10 cellular contexts compared by ENCODE assay signal in genomic region chr7:1055491-1056005, GRCh38. TPM values are rescaled to one million over a fixed set of nuclear protein-coding genes. Genes with fewer than 3 reads are reported as not detected.
DNase-seq lines count a peak whose midpoint lies in the region; ATAC-seq and TF ChIP-seq lines count a peak whose summit lies in the region.
"Had no signal": no experiment of that assay in that cellular context is flagged by ENCODE, and none has a peak within 500 bp of the region (broad histone marks: within the 10 kb centered on the region; RNA-seq: fewer than 3 reads in every experiment).

No MANE protein-coding gene starts in this region.

- H3K27ac Mint-ChIP-seq in brain (peak overlapping the region in 4 of 5 experiments; percentile 65 to 89 (median 66)), progenitor cell of endocrine pancreas (no peak overlapping the region)

- ATAC-seq in heart left ventricle (no peak), Right ventricle myocardium superior (ENCODE audit: poor library complexity) (no peak)

- H3K4me1 ChIP-seq in heart left ventricle, result peaks cover 4 to 75% (median 66%) of the 10 kb centered on the region in 12 donors
- H3K4me1 ChIP-seq in muscle layer of duodenum (ENCODE audit: control insufficient read depth in 1 of 2, insufficient read depth in 2 of 2, low read length in 2 of 2), result peaks cover 0 to 42% of the 10 kb centered on the region in 2 donors
- H3K4me1 ChIP-seq in vagina, result peaks cover 52% of the 10 kb centered on the region

- peaks cover 0 to 5% (median 0%) of the 10 kb centered on the region in 9 donors for H3K27me3 ChIP-seq in heart left ventricle
- H3K27me3 ChIP-seq in muscle layer of duodenum (ENCODE audit: low read depth, low read length), result no peaks in the 10 kb centered on the region
- no peaks in the 10 kb centered on the region for H3K27me3 ChIP-seq in vagina

- H3K27me3 Mint-ChIP-seq in brain, result peaks cover 3% of the 10 kb centered on the region
- no peaks in the 10 kb centered on the region for H3K27me3 Mint-ChIP-seq in progenitor cell of endocrine pancreas

- H3K36me3 ChIP-seq in heart left ventricle, result peaks cover 0 to 13% (median 0%) of the 10 kb centered on the region in 9 donors
- peaks cover 0 to 10% of the 10 kb centered on the region in 2 donors for H3K36me3 ChIP-seq in muscle layer of duodenum (ENCODE audit: control insufficient read depth in 1 of 2, insufficient read depth in 2 of 2, low read length in 2 of 2)
- no peaks in the 10 kb centered on the region for H3K36me3 ChIP-seq in vagina

- peaks cover 68% of the 10 kb centered on the region for H3K4me1 Mint-ChIP-seq in brain
- peaks cover 5% of the 10 kb centered on the region for H3K4me1 Mint-ChIP-seq in progenitor cell of endocrine pancreas (ENCODE audit: low read depth)

- DNase-seq in heart left ventricle, result peak in 1 of 5 donors; percentile 31
- no peak for DNase-seq in Right ventricle myocardium superior
- no peak for DNase-seq in vagina (ENCODE audit: extremely low spot score in 2 of 2)
- DNase-seq in 8988T, result no peak
- no peak for DNase-seq in NCI-H2107 (lab: John Stamatoyannopoulos, UW)
- no peak for DNase-seq in progenitor cell of endocrine pancreas (ENCODE audit: low spot score, unreplicated experiment)
- DNase-seq: kidney glomerular epithelial cell, SHP77 treated with DMSO at 0.1 percent for 48 hours had no signal

- H3K4me3 ChIP-seq in heart left ventricle (peak overlapping the region; percentile 0 to 57 (median 50)), muscle layer of duodenum (ENCODE audit: low read depth in 1 of 2, low read length in 2 of 2) (peak overlapping the region; percentile 12 to 60), vagina (peak overlapping the region; percentile 21 to 32)

- H3K27ac ChIP-seq in heart left ventricle, result peak overlapping the region; percentile 41 to 97 (median 85)
- peak overlapping the region; percentile 31 for H3K27ac ChIP-seq in muscle layer of duodenum (ENCODE audit: low read length)
- peak overlapping the region; percentile 57 for H3K27ac ChIP-seq in vagina

- intact Hi-C loops in heart left ventricle (cut with DNase I) (no loop called here), Right ventricle myocardium superior (cut with DNase I) (no loop called here), vagina (cut with DNase I) (no loop called here)

- peak overlapping the region in 1 of 5 experiments; percentile 53 for H3K4me3 Mint-ChIP-seq in brain
- H3K4me3 Mint-ChIP-seq in progenitor cell of endocrine pancreas (ENCODE audit: low read depth), result no peak overlapping the region

- 26 to 46% (median 30%) methylated on average over 9 to 18 of the region's 18 CpGs for WGBS in heart left ventricle, 4 donors

- H3K36me3 Mint-ChIP-seq in brain (no peaks in the 10 kb centered on the region), progenitor cell of endocrine pancreas (ENCODE audit: insufficient read depth) (no peaks in the 10 kb centered on the region)

- H3K9me3 Mint-ChIP-seq in brain (no peaks in the 10 kb centered on the region), progenitor cell of endocrine pancreas (ENCODE audit: low read depth) (no peaks in the 10 kb centered on the region)

- TF ChIP-seq CTCF in heart left ventricle (IDR thresholded peaks at IDR 0.05) (no peak), brain (conservative IDR thresholded peaks at IDR 0.05) (no peak), vagina (IDR thresholded peaks at IDR 0.05) (no peak), progenitor cell of endocrine pancreas (IDR thresholded peaks at IDR 0.05; ENCODE audit: unreplicated experiment) (no peak)

- TF ChIP-seq POLR2A in heart left ventricle (IDR thresholded peaks at IDR 0.05) (no peak), vagina (IDR thresholded peaks at IDR 0.05) (no peak)

- H3K9me3 ChIP-seq in heart left ventricle, result no peaks in the 10 kb centered on the region
- no peaks in the 10 kb centered on the region for H3K9me3 ChIP-seq in muscle layer of duodenum (ENCODE audit: control insufficient read depth in 1 of 2, low read length in 2 of 2)
- H3K9me3 ChIP-seq in vagina, result no peaks in the 10 kb centered on the region

RNA-seq across cellular contexts. Expression of gene GPR146, which starts 11.2 kb away (rescaled TPM):
- 10 to 100 TPM; 12.3 to 56.8 (median 25.2) TPM for total RNA-seq in heart left ventricle
- 10 to 100 TPM; 11.1 to 26.4 TPM for polyA plus RNA-seq in heart left ventricle
- total RNA-seq in Right ventricle myocardium superior, result 26.3 TPM
- 10.5 TPM for polyA plus RNA-seq in brain (ENCODE audit: insufficient read depth, low read depth, low replicate concordance)
- 36.1 TPM for total RNA-seq in vagina
- 1.6 and 1.9 TPM in 2 replicates for total RNA-seq in progenitor cell of endocrine pancreas

RNA-seq across cellular contexts. Expression of gene GPER1, which starts 32.4 kb away (rescaled TPM):
- 1 to 10 TPM; 1.4 to 8.8 (median 3.0) TPM for total RNA-seq in heart left ventricle
- polyA plus RNA-seq in heart left ventricle, result 1 to 10 TPM; 1.8 to 2.8 TPM
- 2.5 TPM for total RNA-seq in Right ventricle myocardium superior
- 10.9 TPM for polyA plus RNA-seq in brain (ENCODE audit: insufficient read depth, low read depth, low replicate concordance)
- total RNA-seq in vagina, result 8.3 TPM
- 0.50 and 0.64 TPM in 2 replicates for total RNA-seq in progenitor cell of endocrine pancreas

Comparison
In these comparisons a context has a peak if more than half of its experiments do, and no peak if none do; other contexts are left out.
1. H3K27ac ChIP-seq: peak in every context shown above with its lines; median percentile 85 in heart left ventricle; 57 in vagina; 31 in muscle layer of duodenum.